2 cellular contexts compared by ENCODE assay signal in genomic region chr3:17033516-17034168, GRCh38.
TF ChIP-seq lines count a peak whose summit lies in the region.

No MANE protein-coding gene starts in this region.

TF ChIP-seq in SK-N-SH treated with all-trans-retinoic acid at 6 μM for 48 hours, 23 proteins besides CTCF, POLR2A, EP300 and RAD21 (continued from another document):
- TF ChIP-seq POU6F1 (CRISPR knock-in tag; IDR thresholded peaks at IDR 0.05; ENCODE audit: borderline replicate concordance, low read depth): no peak
- no peak for TF ChIP-seq TCF4 (CRISPR knock-in tag; IDR thresholded peaks at IDR 0.05; ENCODE audit: borderline replicate concordance)
- TF ChIP-seq ZNF70 (CRISPR knock-in tag; IDR thresholded peaks at IDR 0.05): no peak
- no peak for TF ChIP-seq PPARA (CRISPR knock-in tag; IDR thresholded peaks at IDR 0.05; ENCODE audit: borderline replicate concordance)

TF ChIP-seq in SK-N-SH, 30 proteins besides CTCF, POLR2A, EP300 and RAD21 (continued from another document):
- TF ChIP-seq PBX3 (IDR thresholded peaks at IDR 0.05): no peak
- no peak for TF ChIP-seq SIN3A (IDR thresholded peaks at IDR 0.05; ENCODE audit: borderline replicate concordance, low read depth, low read length)
- no peak for TF ChIP-seq NFIC (IDR thresholded peaks at IDR 0.05; ENCODE audit: borderline replicate concordance)
- no peak for TF ChIP-seq FOXM1 (IDR thresholded peaks at IDR 0.05; ENCODE audit: low read depth)
- TF ChIP-seq TAF1 (IDR thresholded peaks at IDR 0.05; ENCODE audit: borderline replicate concordance, low read depth, low read length): no peak
